In genomic region chr14:21039585-21040369, GRCh38 we compare ENCODE assay signal across 8 cellular contexts. TPM values are rescaled to one million over a fixed set of nuclear protein-coding genes. Genes with fewer than 3 reads are reported as not detected.
DNase-seq lines count a peak whose midpoint lies in the region; ATAC-seq, FAIRE-seq and TF ChIP-seq lines count a peak whose summit lies in the region.

No MANE protein-coding gene starts in this region.

- peak overlapping the region; percentile 57; the same call in 1 of the 2 replicates for H2AFZ ChIP-seq in OCI-LY7 (ENCODE audit: low read length)

- H3K36me3 ChIP-seq in OCI-LY7 (ENCODE audit: insufficient read depth, low read length): no peaks in the 10 kb centered on the region
- H3K36me3 ChIP-seq in kidney (ENCODE audit: control insufficient read depth in 1 of 2, insufficient read depth in 2 of 2, low read length in 2 of 2): no peaks in the 10 kb centered on the region
- no peaks in the 10 kb centered on the region for H3K36me3 ChIP-seq in stomach

- CTCF ChIA-PET in OCI-LY7 (lab: Charles Lee; ENCODE audit: unreplicated experiment): interaction anchor here (0.6 to 1.0 kb wide), 2 partner anchors 25 to 68 kb away, joined by 3 read pairs; no protein-coding TSS in a partner anchor

- H3K4me2 ChIP-seq in OCI-LY7 (ENCODE audit: low read length): no peak overlapping the region

- TF ChIP-seq EP300 in stomach (IDR thresholded peaks at IDR 0.05): no peak

- H4K20me1 ChIP-seq in OCI-LY7 (ENCODE audit: insufficient read depth, low read length): no peaks in the 10 kb centered on the region

- 38 to 51% (median 44%) methylated on average over 8 of the region's 8 CpGs for WGBS in stomach, 5 donors

- no peaks in the 10 kb centered on the region for H3K79me2 ChIP-seq in OCI-LY7 (ENCODE audit: insufficient read depth, low read depth, low read length)

- H3K9ac ChIP-seq in kidney (ENCODE audit: low read length in 2 of 2): peak overlapping the region in 1 of 2 donors; percentile 29

- no peak for TF ChIP-seq POLR2A in stomach (IDR thresholded peaks at IDR 0.05)

- POLR2A ChIA-PET in OCI-LY7 (lab: Charles Lee): interaction anchor here (0.6 to 1.7 kb wide), 4 partner anchors 26 to 35 kb away, joined by 3 to 4 read pairs (median 4); no protein-coding TSS in a partner anchor

- H3K27me3 ChIP-seq in stomach: no peaks in the 10 kb centered on the region

- peak; percentile 63 for TF ChIP-seq CTCF in HFF-Myc (IDR thresholded peaks at IDR 0.05; ENCODE audit: low read depth, low read length, missing control alignments)
- peak; percentile 76 for TF ChIP-seq CTCF in OCI-LY7 (conservative IDR thresholded peaks at IDR 0.05; ENCODE audit: low read length)
- peak; percentile 75 for TF ChIP-seq CTCF in kidney (IDR thresholded peaks at IDR 0.05; ENCODE audit: borderline replicate concordance, extremely low read depth, insufficient read depth)
- TF ChIP-seq CTCF in stomach (IDR thresholded peaks at IDR 0.05): peak in 5 of 7 experiments; percentile 41 to 73 (median 64)

- H3K27ac ChIP-seq in OCI-LY7 (ENCODE audit: low read depth, low read length, poor library complexity, severe bottlenecking) (no peak overlapping the region), kidney (ENCODE audit: low read depth in 2 of 2, low read length in 2 of 2) (peak overlapping the region; percentile 47 to 69), stomach (peak overlapping the region in 4 of 5 donors; percentile 49 to 81 (median 72))

- intact Hi-C loops in OCI-LY7 (cut with micrococcal nuclease; ENCODE audit: unreplicated experiment): loop anchor here (2.0 kb wide), 2 partner anchors 25 to 69 kb away; no protein-coding TSS in a partner anchor
- intact Hi-C loops in kidney (cut with DNase I): no loop called here
- intact Hi-C loops in stomach (cut with DNase I; ENCODE audit: low total_unique reads): no loop called here

- DNase-seq in DMS 273 treated with DMSO at 0.1 percent for 48 hours (lab: John Stamatoyannopoulos, UW) (peak; percentile 60), HFF-Myc (ENCODE audit: extremely low read depth, low read depth) (no peak), OCI-LY7 (ENCODE audit: low spot score) (peak; percentile 47), kidney (no peak), stomach (peak; percentile 49), occipital lobe (lab: John Stamatoyannopoulos, UW) (no peak)
- DNase-seq in central memory CD4-positive, alpha-beta T cell: peak; percentile 28

- no peak overlapping the region for H3K4me3 ChIP-seq in HFF-Myc (replicated peaks; ENCODE audit: low read depth, low read length)
- H3K4me3 ChIP-seq in OCI-LY7 (ENCODE audit: low read depth, low read length, poor library complexity, severe bottlenecking): no peak overlapping the region
- H3K4me3 ChIP-seq in kidney (ENCODE audit: low read length in 2 of 2): no peak overlapping the region
- H3K4me3 ChIP-seq in stomach: no peak overlapping the region

- BruUV-seq in OCI-LY7 (replicated peaks; lab: Mats Ljungman, UMichigan): no TSS peak

- no peak for ATAC-seq in GM18502 (IDR thresholded peaks at IDR 0.05; ENCODE audit: poor library complexity, unreplicated experiment)

- H3K9me3 ChIP-seq in OCI-LY7 (ENCODE audit: low read length): no peaks in the 10 kb centered on the region
- H3K9me3 ChIP-seq in kidney (ENCODE audit: control insufficient read depth in 1 of 2, low read length in 2 of 2): no peaks in the 10 kb centered on the region
- H3K9me3 ChIP-seq in stomach: no peaks in the 10 kb centered on the region

- peak; percentile 3 for FAIRE-seq in kidney (lab: Jason Lieb, UNC)

- H3K4me1 ChIP-seq in OCI-LY7 (ENCODE audit: insufficient read depth, low read length, poor library complexity, severe bottlenecking) (no peaks in the 10 kb centered on the region), kidney (ENCODE audit: control insufficient read depth in 1 of 2, insufficient read depth in 1 of 2, low read depth in 1 of 2, low read length in 2 of 2) (peaks cover 29 to 41% of the 10 kb centered on the region in 2 donors), stomach (peaks cover 20 to 37% (median 33%) of the 10 kb centered on the region in 4 donors)

- no peaks in the 10 kb centered on the region for H3K9me2 ChIP-seq in OCI-LY7 (ENCODE audit: insufficient read depth, low read length)

RNA-seq across cellular contexts. Expression of gene RNASE7, which starts 2.4 kb away (rescaled TPM):
- total RNA-seq in OCI-LY7 (2014; rRNA removed; shearing (Covaris generic)): not detected in 2 replicates
- total RNA-seq in OCI-LY7 (2022): not detected in 2 replicates
- not detected for total RNA-seq in kidney
- not detected for polyA plus RNA-seq in kidney (ENCODE audit: insufficient read depth, low read depth, low replicate concordance)
- total RNA-seq in stomach: 1 to 10 TPM in 1 of 5 donors, not detected in 4; 2.6 TPM
- polyA plus RNA-seq in stomach: under 1 TPM in 1 of 3 donors, not detected in 2; 0.58 TPM
- total RNA-seq in occipital lobe: not detected

RNA-seq across cellular contexts. Expression of gene RNASE13, which starts 5.2 kb away (rescaled TPM):
- total RNA-seq in OCI-LY7 (2014; rRNA removed; shearing (Covaris generic)): not detected in 2 replicates
- not detected in 2 replicates for total RNA-seq in OCI-LY7 (2022)
- total RNA-seq in kidney: not detected
- not detected for polyA plus RNA-seq in kidney (ENCODE audit: insufficient read depth, low read depth, low replicate concordance)
- under 1 TPM in 1 of 5 donors, not detected in 4; 0.18 TPM for total RNA-seq in stomach
- not detected for polyA plus RNA-seq in stomach
- not detected for total RNA-seq in occipital lobe

RNA-seq across cellular contexts. Expression of gene TPPP2, which starts 9.8 kb away (rescaled TPM):
- total RNA-seq in OCI-LY7 (2014; rRNA removed; shearing (Covaris generic)): not detected in 2 replicates
- total RNA-seq in OCI-LY7 (2022) (not detected in 2 replicates), kidney (not detected), stomach (not detected), occipital lobe (not detected)
- polyA plus RNA-seq in kidney (ENCODE audit: insufficient read depth, low read depth, low replicate concordance) (1.3 TPM), stomach (under 1 TPM in 1 of 3 donors, not detected in 2; 0.62 TPM)

RNA-seq across cellular contexts. Expression of gene NDRG2, which starts 14.9 kb away (rescaled TPM):
- total RNA-seq in OCI-LY7 (2014; rRNA removed; shearing (Covaris generic)): not detected in 2 replicates
- total RNA-seq in OCI-LY7 (2022) (not detected in 2 replicates), kidney (86.2 TPM), stomach (100 to 1,000 TPM in 3 of 5 donors, 10 to 100 TPM in 2; 61.3 to 418 (median 115) TPM), occipital lobe (68.5 TPM)
- polyA plus RNA-seq in kidney (ENCODE audit: insufficient read depth, low read depth, low replicate concordance) (209 TPM), stomach (100 to 1,000 TPM in 1 of 3 donors, 10 to 100 TPM in 2; 92.1 to 194 (median 99.1) TPM)

RNA-seq across cellular contexts. Expression of gene RNASE8, which starts 17.8 kb away (rescaled TPM):
- total RNA-seq in OCI-LY7 (2014; rRNA removed; shearing (Covaris generic)): not detected in 2 replicates
- total RNA-seq in OCI-LY7 (2022): not detected in 2 replicates
- not detected for total RNA-seq in kidney
- polyA plus RNA-seq in kidney (ENCODE audit: insufficient read depth, low read depth, low replicate concordance): not detected
- not detected for total RNA-seq in stomach
- polyA plus RNA-seq in stomach: not detected
- total RNA-seq in occipital lobe: not detected

Comparison
In these comparisons a context has a peak if more than half of its experiments do, and no peak if none do; other contexts are left out.
1. DNase-seq: peak in DMS 273 treated with DMSO at 0.1 percent for 48 hours (single experiment), OCI-LY7 (single experiment), central memory CD4-positive, alpha-beta T cell (single experiment) and stomach (single experiment); none in HFF-Myc (single experiment), kidney (single experiment) and occipital lobe (single experiment).
2. Peak in every context shown above with its lines, with median percentiles within 50 percentile points of each other: CTCF ChIP-seq.